Comparison of ENCODE assay signal across 9 cellular contexts in genomic region chr5:16866795-16867584, GRCh38.
DNase-seq lines count a peak whose midpoint lies in the region; TF ChIP-seq lines count a peak whose summit lies in the region.
"Had no signal": no experiment of that assay in that cellular context is flagged by ENCODE, and none has a peak within 500 bp of the region (broad histone marks: within the 10 kb centered on the region; RNA-seq: fewer than 3 reads in every experiment).

No MANE protein-coding gene starts in this region.

- H2BK5ac ChIP-seq in neuronal stem cell (ENCODE audit: low read length): peak overlapping the region; percentile 78

- H2BK120ac ChIP-seq in neuronal stem cell (ENCODE audit: low read depth, low read length): no peak overlapping the region

- 26 to 27% methylated on average over 17 of the region's 17 CpGs for WGBS in ectodermal cell, 2 experiments
- WGBS in neuronal stem cell (ENCODE audit: extremely low coverage in 2 of 2, insufficient read length in 2 of 2, insufficient replicate concordance in 1 of 2), 2 donors: no CpG with 5 or more reads among the region's 17 CpGs
- WGBS in mammary epithelial cell (ENCODE audit: low coverage, missing lambda C conversion rate): 92% methylated on average over 13 of the region's 17 CpGs

- H3K9ac ChIP-seq in neuronal stem cell (ENCODE audit: low read depth, low read length, poor library complexity) (peak overlapping the region; percentile 73), mammary epithelial cell (ENCODE audit: insufficient read depth, low read length) (no peak overlapping the region)

- peaks cover 36% of the 10 kb centered on the region for H3K4me1 ChIP-seq in ectodermal cell (ENCODE audit: control insufficient read depth, insufficient read depth, low read length)
- peaks cover 20 to 27% of the 10 kb centered on the region in 2 donors for H3K4me1 ChIP-seq in neuronal stem cell (ENCODE audit: control insufficient read depth in 2 of 2, insufficient read depth in 1 of 2, low read depth in 1 of 2, low read length in 2 of 2)
- peaks cover 16% of the 10 kb centered on the region for H3K4me1 ChIP-seq in mammary epithelial cell (ENCODE audit: insufficient read depth, low read length)

- peak overlapping the region; percentile 43 for H3K4me2 ChIP-seq in neuronal stem cell (ENCODE audit: insufficient read depth, low read length, poor library complexity, severe bottlenecking)
- no peak overlapping the region for H3K4me2 ChIP-seq in mammary epithelial cell (ENCODE audit: insufficient read depth, low read depth, low read length)

- H3K9me3 ChIP-seq in ectodermal cell (ENCODE audit: control insufficient read depth, low read length) (no peaks in the 10 kb centered on the region), neuronal stem cell (replicated peaks in 1 of 2; ENCODE audit: control insufficient read depth in 2 of 2, insufficient read depth in 1 of 2, low read depth in 1 of 2, low read length in 2 of 2) (peaks cover 0 to 3% of the 10 kb centered on the region in 2 donors), mammary epithelial cell (replicated peaks; ENCODE audit: insufficient read depth, low read length) (no peaks in the 10 kb centered on the region)

- no peak overlapping the region for H3K14ac ChIP-seq in neuronal stem cell (ENCODE audit: low read length)

- H3K27ac ChIP-seq in ectodermal cell (ENCODE audit: insufficient read depth, low read depth, low read length, poor library complexity, severe bottlenecking): peak overlapping the region; percentile 82
- H3K27ac ChIP-seq in neuronal stem cell (replicated peaks; ENCODE audit: low read length): peak overlapping the region; percentile 81
- H3K27ac ChIP-seq in mammary epithelial cell (ENCODE audit: insufficient read depth, low read depth, low read length): no peak overlapping the region

- CTCF ChIA-PET in mammary epithelial cell (lab: Charles Lee; ENCODE audit: low non-redundant PET): no interaction called here

- H2AFZ ChIP-seq in neuronal stem cell (ENCODE audit: low read length): no peak overlapping the region
- H2AFZ ChIP-seq in mammary epithelial cell (ENCODE audit: low read depth, low read length): no peak overlapping the region

- H3K36me3 ChIP-seq in ectodermal cell (ENCODE audit: control insufficient read depth, insufficient read depth, low read length) (no peaks in the 10 kb centered on the region), neuronal stem cell (replicated peaks in 1 of 2; ENCODE audit: control insufficient read depth in 2 of 2, insufficient read depth in 2 of 2, low read length in 2 of 2) (no peaks in the 10 kb centered on the region), mammary epithelial cell (ENCODE audit: insufficient read depth, low read length) (peaks cover 2% of the 10 kb centered on the region)

- H4K91ac ChIP-seq in neuronal stem cell (ENCODE audit: low read depth, low read length, poor library complexity): peak overlapping the region; percentile 73

- DNase-seq in GM03348 (ENCODE audit: low spot score): peak; percentile 42
- peak; percentile 70 for DNase-seq in NCI-H2171 (lab: John Stamatoyannopoulos, UW)
- peak; percentile 64 for DNase-seq in neuronal stem cell (ENCODE audit: low spot score)
- DNase-seq in GM10266 (ENCODE audit: extremely low spot score): no peak
- no peak for DNase-seq in KBM-7
- no peak for DNase-seq in DMS53 (lab: John Stamatoyannopoulos, UW)
- DNase-seq in mammary epithelial cell: no peak
- DNase-seq: KG1 had no signal

- intact Hi-C loops in mammary epithelial cell (cut with micrococcal nuclease): no loop called here

- dilution Hi-C loops in mammary epithelial cell (cut with HindIII; ENCODE audit: low sequenced_read_pairs): no loop called here

- H3K4ac ChIP-seq in neuronal stem cell (ENCODE audit: low read length): peak overlapping the region; percentile 8

- H2BK12ac ChIP-seq in neuronal stem cell (ENCODE audit: low read length): peak overlapping the region; percentile 87

- H4K8ac ChIP-seq in neuronal stem cell (ENCODE audit: low read depth, low read length): no peak overlapping the region

- H3K18ac ChIP-seq in neuronal stem cell (ENCODE audit: low read length): peak overlapping the region; percentile 98

- BruUV-seq in mammary epithelial cell (replicated peaks; lab: Mats Ljungman, UMichigan): no TSS peak

- in situ Hi-C loops in KBM-7 (cut with MboI; ENCODE audit: low pct_unique_long_range_greater_than_20kb, low sequenced_read_pairs): no loop called here
- in situ Hi-C loops in mammary epithelial cell (cut with MboI; ENCODE audit: low sequenced_read_pairs in 2 of 2): no loop called here

- H3K27me3 ChIP-seq in ectodermal cell (ENCODE audit: control insufficient read depth, insufficient read depth, low read length, poor library complexity, severe bottlenecking): no peaks in the 10 kb centered on the region
- no peaks in the 10 kb centered on the region for H3K27me3 ChIP-seq in neuronal stem cell (ENCODE audit: control insufficient read depth in 3 of 3, insufficient read depth in 3 of 3, low read depth in 1 of 3, low read length in 3 of 3)
- H3K27me3 ChIP-seq in mammary epithelial cell (ENCODE audit: insufficient read depth, low read length): no peaks in the 10 kb centered on the region

- H2BK15ac ChIP-seq in neuronal stem cell (ENCODE audit: low read length): peak overlapping the region; percentile 91

- H2AK5ac ChIP-seq in neuronal stem cell (ENCODE audit: low read depth, low read length): peak overlapping the region; percentile 98

- peaks cover 94% of the 10 kb centered on the region for H3K79me2 ChIP-seq in mammary epithelial cell (ENCODE audit: insufficient read depth, low read length)

- H3K79me1 ChIP-seq in neuronal stem cell (ENCODE audit: low read depth, low read length): no peaks in the 10 kb centered on the region

- no peak for TF ChIP-seq CTCF in GM10266 (IDR thresholded peaks at IDR 0.05; ENCODE audit: control insufficient read depth, insufficient read depth, low read depth, missing control alignments)
- TF ChIP-seq CTCF in mammary epithelial cell (conservative IDR thresholded peaks at IDR 0.05 in 1 of 2, IDR thresholded peaks at IDR 0.05 in 1 of 2; ENCODE audit: extremely low read depth in 1 of 2, insufficient read depth in 1 of 2, low read depth in 1 of 2, low read length in 2 of 2): no peak

- peaks cover 2% of the 10 kb centered on the region for H4K20me1 ChIP-seq in mammary epithelial cell (ENCODE audit: insufficient read depth, low read length)

- H3K4me3 ChIP-seq in ectodermal cell (ENCODE audit: insufficient read depth, low read depth, low read length) (no peak overlapping the region), neuronal stem cell (ENCODE audit: low read length in 2 of 2) (no peak overlapping the region), mammary epithelial cell (replicated peaks in 1 of 3; ENCODE audit: insufficient read depth in 1 of 3, low read depth in 2 of 3, low read length in 3 of 3) (no peak overlapping the region)

- peak overlapping the region; percentile 29 for H3K23ac ChIP-seq in neuronal stem cell (ENCODE audit: low read depth, low read length, poor library complexity)

Comparison
In these comparisons a context has a peak if more than half of its experiments do, and no peak if none do; other contexts are left out.
1. DNase-seq: peak in GM03348 (single experiment), NCI-H2171 (single experiment) and neuronal stem cell (single experiment); none in GM10266 (single experiment), KBM-7 (single experiment), DMS53 (single experiment) and mammary epithelial cell (single experiment).